Comparison of ENCODE assay signal across 8 cellular contexts in the genomic region with DNA sequence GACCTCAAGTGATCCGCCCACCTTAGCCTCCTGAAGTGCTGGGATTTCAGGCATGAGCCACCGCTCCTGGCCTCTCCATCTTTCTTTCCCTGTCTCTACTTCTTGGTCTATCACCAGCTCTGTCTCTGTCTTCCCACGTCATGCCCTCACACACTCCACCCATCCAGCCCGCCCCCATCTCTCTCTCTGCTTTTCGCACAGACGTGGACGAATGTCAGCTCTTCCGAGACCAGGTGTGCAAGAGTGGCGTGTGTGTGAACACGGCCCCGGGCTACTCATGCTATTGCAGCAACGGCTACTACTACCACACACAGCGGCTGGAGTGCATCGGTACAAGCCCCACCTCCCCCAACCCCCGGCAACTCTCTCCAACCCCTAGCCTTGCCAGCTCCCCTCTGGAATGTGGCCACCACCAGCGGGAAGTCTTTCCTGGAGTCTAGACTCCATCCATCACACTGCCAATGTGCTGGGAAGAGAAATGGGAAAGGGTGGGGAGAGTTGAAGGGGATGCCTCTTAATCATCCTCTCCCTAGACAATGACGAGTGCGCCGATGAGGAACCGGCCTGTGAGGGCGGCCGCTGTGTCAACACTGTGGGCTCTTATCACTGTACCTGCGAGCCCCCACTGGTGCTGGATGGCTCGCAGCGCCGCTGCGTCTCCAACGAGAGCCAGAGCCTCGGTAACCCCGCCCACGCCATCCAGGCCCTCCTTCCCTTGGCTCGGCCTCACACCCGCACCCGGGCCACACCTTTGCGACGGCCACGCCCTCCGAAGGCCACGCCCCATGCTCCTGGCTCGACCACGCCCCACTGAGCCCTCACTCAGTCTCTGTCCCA. TPM values are rescaled to one million over a fixed set of nuclear protein-coding genes. Genes with fewer than 3 reads are reported as not detected.
DNase-seq lines count a peak whose midpoint lies in the region; ATAC-seq and TF ChIP-seq lines count a peak whose summit lies in the region.

No MANE protein-coding gene starts in this region.

- peaks cover 19% of the 10 kb centered on the region for H3K4me1 Mint-ChIP-seq in WTC11
- H3K4me1 Mint-ChIP-seq in CD8-positive, alpha-beta T cell (ENCODE audit: low read depth) = no peaks in the 10 kb centered on the region

- peak overlapping the region; percentile 93 for H3K27ac Mint-ChIP-seq in WTC11
- no peak overlapping the region for H3K27ac Mint-ChIP-seq in CD8-positive, alpha-beta T cell

- H3K36me3 Mint-ChIP-seq in WTC11 = peaks cover 43% of the 10 kb centered on the region
- peaks cover 63% of the 10 kb centered on the region for H3K36me3 Mint-ChIP-seq in CD8-positive, alpha-beta T cell

- POLR2A ChIA-PET in WTC11 (lab: Charles Lee) = interaction anchor here (0.6 to 1.6 kb wide), 3 partner anchors 11 to 136 kb away, joined by 3 to 8 read pairs (median 5); no protein-coding TSS in a partner anchor
- POLR2A ChIA-PET in CD8-positive, alpha-beta T cell (lab: Charles Lee) = interaction anchor here (1.8 kb wide), 1 partner anchor 13 kb away, joined by 5 read pairs; no protein-coding TSS in a partner anchor

- no peak for TF ChIP-seq CTCF in WTC11 (IDR thresholded peaks at IDR 0.05)
- no peak for TF ChIP-seq CTCF in CD8-positive, alpha-beta T cell (IDR thresholded peaks at IDR 0.05)
- no peak for TF ChIP-seq CTCF in tibial artery (IDR thresholded peaks at IDR 0.05)

- ATAC-seq in WTC11 (peak; percentile 92), GM21576 (IDR thresholded peaks at IDR 0.05; ENCODE audit: unreplicated experiment) (no peak)
- ATAC-seq in CD8-positive, alpha-beta T cell = no peak

- H3K9me3 Mint-ChIP-seq in WTC11 = no peaks in the 10 kb centered on the region
- no peaks in the 10 kb centered on the region for H3K9me3 Mint-ChIP-seq in CD8-positive, alpha-beta T cell

- intact Hi-C loops in CD8-positive, alpha-beta T cell (cut with DNase I, micrococcal nuclease) = no loop called here
- intact Hi-C loops in tibial artery (cut with DNase I; ENCODE audit: low total_unique reads) = no loop called here

- CTCF ChIA-PET in WTC11 (lab: Charles Lee) = interaction anchor here (0.6 to 3.9 kb wide), 20 partner anchors 9 to 197 kb away, joined by 3 to 50 read pairs (median 3); partner anchors contain the start of genes BLVRB, LTBP4 and SERTAD1
- CTCF ChIA-PET in CD8-positive, alpha-beta T cell (lab: Charles Lee) = interaction anchor here (0.6 to 6.7 kb wide), 2 partner anchors 11 to 17 kb away, joined by 5 to 56 read pairs; no protein-coding TSS in a partner anchor

- no peaks in the 10 kb centered on the region for H3K9me3 ChIP-seq in CD8-positive, alpha-beta T cell (ENCODE audit: low read length)
- H3K9me3 ChIP-seq in tibial artery = no peaks in the 10 kb centered on the region

- peak overlapping the region; percentile 55 for H3K4me3 Mint-ChIP-seq in WTC11
- H3K4me3 Mint-ChIP-seq in CD8-positive, alpha-beta T cell = no peak overlapping the region

- H3K27ac ChIP-seq in CD8-positive, alpha-beta T cell (ENCODE audit: low read depth, low read length) = no peak overlapping the region
- no peak overlapping the region for H3K27ac ChIP-seq in tibial artery

- DNase-seq in DMS153 (lab: John Stamatoyannopoulos, UW) = peak; percentile 88
- DNase-seq in NCI-H1417 treated with DMSO at 0.1 percent for 48 hours (lab: John Stamatoyannopoulos, UW) = peak; percentile 57
- peak; percentile 98 for DNase-seq in WTC11 (ENCODE audit: low spot score)
- peak; percentile 98 for DNase-seq in islet precursor cell
- DNase-seq in CD8-positive, alpha-beta T cell = no peak
- no peak for DNase-seq in tibial artery
- DNase-seq in GM19240 (ENCODE audit: insufficient read length, low spot score) = no peak

- no peak overlapping the region for H3K4me3 ChIP-seq in CD8-positive, alpha-beta T cell (ENCODE audit: low read depth, low read length)
- H3K4me3 ChIP-seq in tibial artery = no peak overlapping the region

- no peaks in the 10 kb centered on the region; the same call in 1 of the 2 replicates for H3K27me3 Mint-ChIP-seq in WTC11 (ENCODE audit: low read depth)
- H3K27me3 Mint-ChIP-seq in CD8-positive, alpha-beta T cell (ENCODE audit: low read depth) = no peaks in the 10 kb centered on the region

- H3K4me1 ChIP-seq in CD8-positive, alpha-beta T cell (ENCODE audit: insufficient read depth, low read length) = no peaks in the 10 kb centered on the region
- no peaks in the 10 kb centered on the region for H3K4me1 ChIP-seq in tibial artery

- H3K27me3 ChIP-seq in CD8-positive, alpha-beta T cell (ENCODE audit: insufficient read depth, low read length) = no peaks in the 10 kb centered on the region
- no peaks in the 10 kb centered on the region for H3K27me3 ChIP-seq in tibial artery

- H3K36me3 ChIP-seq in CD8-positive, alpha-beta T cell (ENCODE audit: insufficient read depth, low read length) = peaks cover 13% of the 10 kb centered on the region
- peaks cover 39 to 89% (median 63%) of the 10 kb centered on the region in 3 donors for H3K36me3 ChIP-seq in tibial artery

TF ChIP-seq in WTC11, 78 proteins besides CTCF, POLR2A, EP300 and RAD21 (continues in another document):
- TF ChIP-seq CDX4 (CRISPR knock-in tag; IDR thresholded peaks at IDR 0.05; ENCODE audit: borderline replicate concordance) (no peak), TEAD4 (CRISPR knock-in tag; IDR thresholded peaks at IDR 0.05) (0 out of 2 replicates have a peak, but pooled peaks have one; percentile 59), TP53 (CRISPR knock-in tag; IDR thresholded peaks at IDR 0.05) (no peak), ZBTB43 (CRISPR knock-in tag; IDR thresholded peaks at IDR 0.05) (peak; percentile 77; the same call in 1 of the 2 replicates), ZNF232 (CRISPR knock-in tag; IDR thresholded peaks at IDR 0.05) (no peak), TEAD1 (CRISPR knock-in tag; IDR thresholded peaks at IDR 0.05) (peak; percentile 68; the same call in 1 of the 2 replicates), ESRRA (CRISPR knock-in tag; IDR thresholded peaks at IDR 0.05; ENCODE audit: borderline replicate concordance) (no peak)
- TF ChIP-seq, protein P1, sequence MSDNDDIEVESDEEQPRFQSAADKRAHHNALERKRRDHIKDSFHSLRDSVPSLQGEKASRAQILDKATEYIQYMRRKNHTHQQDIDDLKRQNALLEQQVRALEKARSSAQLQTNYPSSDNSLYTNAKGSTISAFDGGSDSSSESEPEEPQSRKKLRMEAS (CRISPR knock-in tag; IDR thresholded peaks at IDR 0.05) = peak; percentile 42; the same call in 1 of the 2 replicates
- TF ChIP-seq, protein P2, sequence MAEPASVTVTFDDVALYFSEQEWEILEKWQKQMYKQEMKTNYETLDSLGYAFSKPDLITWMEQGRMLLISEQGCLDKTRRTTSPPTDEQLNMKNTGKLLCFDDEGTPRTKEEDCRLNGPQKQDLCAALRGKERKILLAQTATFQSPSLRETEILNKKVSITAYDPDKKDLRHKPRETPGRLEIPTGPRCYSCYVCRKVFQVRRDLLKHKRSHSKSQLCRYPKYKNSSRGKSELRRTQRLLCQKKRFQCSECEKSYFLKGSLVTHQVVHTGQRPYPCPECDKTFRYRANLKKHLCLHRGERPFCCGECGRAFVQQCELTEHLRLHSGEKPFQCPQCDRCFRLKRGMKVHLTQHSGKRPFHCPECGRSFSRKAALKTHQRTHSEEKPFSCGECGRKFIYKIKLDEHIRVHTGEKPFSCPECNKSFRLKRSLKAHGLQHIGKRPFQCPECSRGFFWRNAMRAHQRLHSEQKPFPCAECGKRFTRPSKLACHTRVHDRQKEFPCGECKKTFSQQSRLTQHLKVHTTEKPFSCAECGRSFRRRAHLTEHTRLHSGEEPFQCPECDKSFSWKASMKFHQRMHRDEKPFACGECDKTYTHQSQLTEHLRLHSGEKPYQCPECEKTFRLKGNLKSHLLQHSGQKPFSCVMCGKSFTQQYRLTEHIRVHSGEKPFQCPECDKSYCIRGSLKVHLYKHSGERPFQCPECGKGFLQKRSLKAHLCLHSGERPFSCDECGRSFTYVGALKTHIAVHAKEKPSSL (CRISPR knock-in tag; conservative IDR thresholded peaks at IDR 0.05) = no peak
- TF ChIP-seq, protein P3, sequence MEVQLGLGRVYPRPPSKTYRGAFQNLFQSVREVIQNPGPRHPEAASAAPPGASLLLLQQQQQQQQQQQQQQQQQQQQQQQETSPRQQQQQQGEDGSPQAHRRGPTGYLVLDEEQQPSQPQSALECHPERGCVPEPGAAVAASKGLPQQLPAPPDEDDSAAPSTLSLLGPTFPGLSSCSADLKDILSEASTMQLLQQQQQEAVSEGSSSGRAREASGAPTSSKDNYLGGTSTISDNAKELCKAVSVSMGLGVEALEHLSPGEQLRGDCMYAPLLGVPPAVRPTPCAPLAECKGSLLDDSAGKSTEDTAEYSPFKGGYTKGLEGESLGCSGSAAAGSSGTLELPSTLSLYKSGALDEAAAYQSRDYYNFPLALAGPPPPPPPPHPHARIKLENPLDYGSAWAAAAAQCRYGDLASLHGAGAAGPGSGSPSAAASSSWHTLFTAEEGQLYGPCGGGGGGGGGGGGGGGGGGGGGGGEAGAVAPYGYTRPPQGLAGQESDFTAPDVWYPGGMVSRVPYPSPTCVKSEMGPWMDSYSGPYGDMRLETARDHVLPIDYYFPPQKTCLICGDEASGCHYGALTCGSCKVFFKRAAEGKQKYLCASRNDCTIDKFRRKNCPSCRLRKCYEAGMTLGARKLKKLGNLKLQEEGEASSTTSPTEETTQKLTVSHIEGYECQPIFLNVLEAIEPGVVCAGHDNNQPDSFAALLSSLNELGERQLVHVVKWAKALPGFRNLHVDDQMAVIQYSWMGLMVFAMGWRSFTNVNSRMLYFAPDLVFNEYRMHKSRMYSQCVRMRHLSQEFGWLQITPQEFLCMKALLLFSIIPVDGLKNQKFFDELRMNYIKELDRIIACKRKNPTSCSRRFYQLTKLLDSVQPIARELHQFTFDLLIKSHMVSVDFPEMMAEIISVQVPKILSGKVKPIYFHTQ (CRISPR knock-in tag; IDR thresholded peaks at IDR 0.05) = no peak

RNA-seq across cellular contexts. Expression of gene LTBP4, which starts 22.5 kb away (rescaled TPM):
- total RNA-seq in WTC11 (2021) = 125 to 168 TPM (median 166 TPM) in 3 replicates
- total RNA-seq in CD8-positive, alpha-beta T cell = 100 to 1,000 TPM in 1 of 2 experiments, 10 to 100 TPM in 1; 86.0 to 107 TPM

RNA-seq across cellular contexts. Expression of gene SHKBP1, which starts 46.9 kb away (rescaled TPM):
- 71.7 to 82.1 TPM (median 76.9 TPM) in 3 replicates for total RNA-seq in WTC11 (2021)
- 10 to 100 TPM; 93.8 to 95.3 TPM for total RNA-seq in CD8-positive, alpha-beta T cell

Comparison
In these comparisons a context has a peak if more than half of its experiments do, and no peak if none do; other contexts are left out.
1. DNase-seq: peak in DMS153 (single experiment), NCI-H1417 treated with DMSO at 0.1 percent for 48 hours (single experiment), WTC11 (single experiment) and islet precursor cell (single experiment); none in CD8-positive, alpha-beta T cell (0 of 7), tibial artery (0 of 2) and GM19240 (single experiment).